ENCODE assay signal across 8 cellular contexts in the genomic region with DNA sequence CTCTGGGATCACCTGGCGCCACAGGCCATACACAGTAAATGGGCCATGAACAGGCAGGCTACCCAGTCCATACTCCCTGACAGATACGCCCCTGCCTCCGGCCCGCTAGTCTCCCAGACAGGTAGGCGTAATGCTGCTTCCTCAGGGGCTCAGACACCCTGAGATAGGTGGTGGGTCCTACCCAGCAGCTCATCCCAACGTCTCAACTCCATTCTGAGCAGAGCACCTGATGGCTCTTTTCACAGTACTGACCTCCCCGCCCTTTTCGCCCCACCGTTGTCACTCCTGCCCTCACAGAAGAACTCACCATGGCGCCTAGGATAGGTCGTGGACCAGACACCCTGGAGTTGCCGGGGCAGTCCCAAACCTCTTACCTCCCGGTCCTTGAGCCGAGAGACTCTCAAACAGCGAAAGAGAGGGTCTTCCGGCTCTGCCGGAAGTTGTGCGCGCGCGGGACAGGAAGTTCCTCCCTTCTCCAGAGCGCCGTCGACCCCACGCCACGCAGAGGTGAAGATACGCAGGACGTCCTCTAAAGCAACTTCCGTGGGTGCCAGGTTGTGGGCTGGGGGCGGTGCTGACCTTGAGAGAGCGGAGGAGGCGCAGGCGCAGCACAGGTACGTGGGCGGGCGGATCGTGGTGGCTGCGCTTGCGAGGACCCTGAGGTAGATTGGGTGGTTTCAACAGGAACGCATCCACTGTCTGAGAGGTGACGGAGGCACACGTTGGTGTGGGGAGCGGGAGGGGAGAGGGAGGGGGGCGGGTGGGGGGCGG. TPM values are rescaled to one million over a fixed set of nuclear protein-coding genes. Genes with fewer than 3 reads are reported as not detected.
DNase-seq lines count a peak whose midpoint lies in the region; ATAC-seq and TF ChIP-seq lines count a peak whose summit lies in the region.

A gene (minus strand): TSS at position 432 of the 771 bp plus-strand sequence. CDS start 122 bp downstream, at position 310.

- intact Hi-C loops in T-helper 1 cell treated with Interleukin-12 subunit alpha and Interleukin-12 subunit beta and Interleukin-4 antibody, amounts not matched to agents 30 ng/mL and 1 ng/mL, for 36 hours (cut with micrococcal nuclease), result loop anchor here (1.0 to 5.0 kb wide), 9 partner anchors 17 to 1651 kb away; a partner anchor contains a TSS
- intact Hi-C loops in left cardiac atrium (cut with DNase I) (no loop called here), upper lobe of right lung (cut with DNase I) (no loop called here)

- H3K4me1 Mint-ChIP-seq in progenitor cell of endocrine pancreas (ENCODE audit: low read depth), result peaks cover 18% of the 10 kb centered on the region

- DNase-seq in NCI-H1694 (lab: John Stamatoyannopoulos, UW) (peak; percentile 74), amniotic epithelial cell (ENCODE audit: low read depth) (peak; percentile 87), left cardiac atrium (peak; percentile 94), progenitor cell of endocrine pancreas (ENCODE audit: low spot score, unreplicated experiment) (peak; percentile 79), upper lobe of right lung (peak; percentile 98)

- peak within 1 kb of the TSS; percentile 75 for H3K27ac ChIP-seq in upper lobe of right lung

- peaks cover 31% of the 10 kb centered on the region for H3K36me3 Mint-ChIP-seq in progenitor cell of endocrine pancreas (ENCODE audit: insufficient read depth)

- peak within 1 kb of the TSS; percentile 99 for H3K4me3 Mint-ChIP-seq in progenitor cell of endocrine pancreas (ENCODE audit: low read depth)

- TF ChIP-seq CTCF in progenitor cell of endocrine pancreas (IDR thresholded peaks at IDR 0.05; ENCODE audit: unreplicated experiment) (no peak), upper lobe of right lung (IDR thresholded peaks at IDR 0.05) (peak; percentile 8)

- peak within 1 kb of the TSS; percentile 97 for H3K27ac Mint-ChIP-seq in progenitor cell of endocrine pancreas

- H3K4me1 ChIP-seq in upper lobe of right lung, result peaks cover 25% of the 10 kb centered on the region

- peak; percentile 99 for ATAC-seq in GM18498 (IDR thresholded peaks at IDR 0.05; ENCODE audit: unreplicated experiment)
- ATAC-seq in HG02885 (IDR thresholded peaks at IDR 0.05; ENCODE audit: poor library complexity, unreplicated experiment), result peak; percentile 99
- ATAC-seq in left cardiac atrium, result peak; percentile 100
- ATAC-seq in upper lobe of right lung, result peak; percentile 100

- no peaks in the 10 kb centered on the region for H3K27me3 Mint-ChIP-seq in progenitor cell of endocrine pancreas

- H3K9me3 ChIP-seq in upper lobe of right lung, result no peaks in the 10 kb centered on the region

- H3K9me3 Mint-ChIP-seq in progenitor cell of endocrine pancreas (ENCODE audit: low read depth), result peaks cover 15% of the 10 kb centered on the region

- H3K4me3 ChIP-seq in upper lobe of right lung, result peak within 1 kb of the TSS; percentile 79

- H3K27me3 ChIP-seq in upper lobe of right lung, result no peaks in the 10 kb centered on the region

- peaks cover 15% of the 10 kb centered on the region for H3K36me3 ChIP-seq in upper lobe of right lung

RNA-seq across cellular contexts. Expression of the gene that starts here (rescaled TPM):
- total RNA-seq in T-helper 1 cell treated with Interleukin-12 subunit alpha and Interleukin-12 subunit beta and Interleukin-4 antibody, amounts not matched to agents 30 ng/mL and 1 ng/mL, for 36 hours, result 26.7 and 27.7 TPM in 2 replicates
- total RNA-seq in left cardiac atrium, result 10 to 100 TPM; 10.1 to 12.6 TPM
- total RNA-seq in progenitor cell of endocrine pancreas, result 20.1 and 21.1 TPM in 2 replicates
- 23.5 TPM for total RNA-seq in upper lobe of right lung

Comparison
In these comparisons a context has a peak if more than half of its experiments do, and no peak if none do; other contexts are left out.
1. Peak in every context shown above with its lines: DNase-seq, ATAC-seq, H3K4me3 ChIP-seq and H3K27ac ChIP-seq.